Comparison of ENCODE assay signal across 26 cellular contexts in the genomic region with DNA sequence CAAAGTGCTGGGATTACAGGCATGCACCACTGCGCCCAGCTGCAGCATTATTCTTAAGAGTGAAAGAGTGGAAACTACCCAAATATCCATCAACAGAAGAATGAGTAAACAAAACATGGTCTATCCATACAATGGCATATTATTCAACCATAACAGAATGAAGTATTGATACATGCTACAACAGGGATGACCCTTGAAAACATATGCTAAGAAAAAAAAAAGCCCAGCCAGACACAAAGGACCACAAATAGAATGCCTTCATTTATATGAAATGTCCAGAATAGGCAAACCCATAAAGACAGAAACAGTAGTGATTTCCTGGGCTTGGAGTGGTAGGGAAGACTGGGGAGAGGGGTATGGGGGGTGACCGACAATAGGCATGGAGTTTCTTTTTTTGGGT. TPM values are rescaled to one million over a fixed set of nuclear protein-coding genes. Genes with fewer than 3 reads are reported as not detected.
"Had no signal": no experiment of that assay in that cellular context is flagged by ENCODE, and none has a peak within 500 bp of the region (broad histone marks: within the 10 kb centered on the region; RNA-seq: fewer than 3 reads in every experiment).

No MANE protein-coding gene starts in this region.

- H3K9ac ChIP-seq: SK-N-SH had no signal

- ATAC-seq: activated CD4-positive, alpha-beta T cell treated with anti-CD3 and anti-CD28 coated beads for 36 hours; activated CD4-positive, CD25-positive, alpha-beta regulatory T cell treated with anti-CD3 and anti-CD28 coated beads, Interleukin-2, amount 50 U/mL, for 24 hours; activated CD8-positive, alpha-beta T cell treated with anti-CD3 and anti-CD28 coated beads, Interleukin-2, amount 10 ng/mL, durations not matched to agents 7 days and 5 days; activated T-cell treated with anti-CD3 and anti-CD28 coated beads, Interleukin-2, amount 50 U/mL, for 4 hours; PC-3; WTC11 had no signal

- H3K36me3 ChIP-seq: Peyer's patch, SJSA1 had no signal

- H3K9me3 ChIP-seq: Peyer's patch, SJSA1, SK-N-SH had no signal

- H3K4me1 ChIP-seq: Peyer's patch, SJSA1 had no signal

- H3K4me3 ChIP-seq: Peyer's patch, SJSA1 had no signal

- FAIRE-seq: bronchial epithelial cell had no signal

- H3K4me2 ChIP-seq: SK-N-SH had no signal

- H3K27ac ChIP-seq: Peyer's patch, SJSA1 had no signal

- DNase-seq: activated CD4-positive, alpha-beta T cell treated with anti-CD3 and anti-CD28 coated beads for 36 hours; activated CD4-positive, alpha-beta T cell treated with anti-CD3 and anti-CD28 coated beads, Interleukin-2, amount 10 ng/mL, durations not matched to agents 7 days and 5 days; activated CD4-positive, alpha-beta T cell treated with anti-CD3 and anti-CD28 coated beads, Interleukin-2, amount 50 U/mL, for 48 hours; activated CD8-positive, alpha-beta T cell treated with anti-CD3 and anti-CD28 coated beads, Interleukin-2, amount 10 ng/mL, durations not matched to agents 7 days and 5 days; activated gamma-delta T cell treated with Interleukin-2 at 50 U/mL for 16 hours; activated naive CD4-positive, alpha-beta T cell treated with anti-CD3 and anti-CD28 coated beads, Interleukin-2, amount 10 ng/mL, durations not matched to agents 7 days and 5 days; activated naive CD8-positive, alpha-beta T cell treated with anti-CD3 and anti-CD28 coated beads, Interleukin-2, amount 50 U/mL, for 24 hours; activated T-cell treated with anti-CD3 and anti-CD28 coated beads for 4 hours; activated T-cell treated with anti-CD3 and anti-CD28 coated beads, Interleukin-2, amount 50 U/mL, for 4 hours; anterior cingulate cortex; caudate nucleus; NCI-H1092 treated with DMSO at 0.1 percent for 48 hours; NCI-H187; NCI-H2107; NCI-H2171; NCI-H510A; NCI-H526; NK-92 treated with Interleukin-12 subunit alpha and Interleukin-12 subunit beta, amount 100 ng/mL, for 24 hours; PC-3; Peyer's patch; RPMI8226; SK-N-SH had no signal

- H3K27me3 ChIP-seq: Peyer's patch had no signal

RNA-seq across cellular contexts. Expression of gene TUBB2B, which starts 7.1 kb away (rescaled TPM):
- total RNA-seq: activated CD4-positive, alpha-beta T cell treated with anti-CD3 and anti-CD28 coated beads, Interleukin-2, amount 10 ng/mL, durations not matched to agents 7 days and 5 days; activated CD8-positive, alpha-beta T cell treated with anti-CD3 and anti-CD28 coated beads, Interleukin-2, amount 10 ng/mL, durations not matched to agents 7 days and 5 days had no signal
